Comparison of ENCODE assay signal across 1 cellular context in the genomic region with DNA sequence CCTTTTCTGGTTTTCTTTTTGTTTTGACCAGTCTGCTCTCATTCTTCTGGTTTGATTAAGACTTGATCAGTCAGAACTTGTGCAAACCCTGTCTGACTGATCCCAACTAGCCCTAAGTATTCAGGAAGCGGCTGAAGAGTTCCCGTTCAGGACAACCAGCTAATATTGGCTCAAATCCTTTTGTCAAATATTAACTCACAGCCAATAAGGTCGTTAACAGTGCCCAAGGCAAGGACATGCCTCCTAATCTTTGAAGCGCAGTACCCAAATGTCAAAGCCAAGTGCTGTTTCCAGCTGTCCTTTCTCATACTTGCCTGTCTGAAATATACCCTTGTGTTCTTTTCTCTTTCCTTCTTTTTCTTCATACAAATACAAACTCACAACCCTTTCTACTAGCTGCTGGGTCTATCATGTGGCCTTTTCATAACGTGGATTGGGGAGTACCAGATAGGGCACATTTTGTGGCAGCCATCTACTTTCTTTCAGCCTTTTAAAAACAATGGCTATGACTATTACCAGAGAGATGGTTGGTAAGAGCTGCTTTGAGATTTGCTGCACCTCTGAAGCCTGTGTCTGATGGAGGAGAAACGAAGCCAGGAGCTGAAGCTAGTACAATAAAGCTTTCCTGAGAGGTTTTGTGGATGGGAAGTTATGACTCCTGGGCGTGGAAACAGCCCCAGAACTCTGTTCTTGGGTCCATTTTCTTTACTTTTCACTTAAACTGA.
TF ChIP-seq lines count a peak whose summit lies in the region.

No MANE protein-coding gene starts in this region.

TF ChIP-seq in H1, 55 proteins besides CTCF, POLR2A, EP300 and RAD21 (continued from another document):
- TF ChIP-seq MAFK (IDR thresholded peaks at IDR 0.05; ENCODE audit: low read depth, low read length) (no peak), TBP (IDR thresholded peaks at IDR 0.05; ENCODE audit: low read depth, low read length) (no peak)
